Comparison of ENCODE assay signal across 9 cellular contexts in the genomic region with DNA sequence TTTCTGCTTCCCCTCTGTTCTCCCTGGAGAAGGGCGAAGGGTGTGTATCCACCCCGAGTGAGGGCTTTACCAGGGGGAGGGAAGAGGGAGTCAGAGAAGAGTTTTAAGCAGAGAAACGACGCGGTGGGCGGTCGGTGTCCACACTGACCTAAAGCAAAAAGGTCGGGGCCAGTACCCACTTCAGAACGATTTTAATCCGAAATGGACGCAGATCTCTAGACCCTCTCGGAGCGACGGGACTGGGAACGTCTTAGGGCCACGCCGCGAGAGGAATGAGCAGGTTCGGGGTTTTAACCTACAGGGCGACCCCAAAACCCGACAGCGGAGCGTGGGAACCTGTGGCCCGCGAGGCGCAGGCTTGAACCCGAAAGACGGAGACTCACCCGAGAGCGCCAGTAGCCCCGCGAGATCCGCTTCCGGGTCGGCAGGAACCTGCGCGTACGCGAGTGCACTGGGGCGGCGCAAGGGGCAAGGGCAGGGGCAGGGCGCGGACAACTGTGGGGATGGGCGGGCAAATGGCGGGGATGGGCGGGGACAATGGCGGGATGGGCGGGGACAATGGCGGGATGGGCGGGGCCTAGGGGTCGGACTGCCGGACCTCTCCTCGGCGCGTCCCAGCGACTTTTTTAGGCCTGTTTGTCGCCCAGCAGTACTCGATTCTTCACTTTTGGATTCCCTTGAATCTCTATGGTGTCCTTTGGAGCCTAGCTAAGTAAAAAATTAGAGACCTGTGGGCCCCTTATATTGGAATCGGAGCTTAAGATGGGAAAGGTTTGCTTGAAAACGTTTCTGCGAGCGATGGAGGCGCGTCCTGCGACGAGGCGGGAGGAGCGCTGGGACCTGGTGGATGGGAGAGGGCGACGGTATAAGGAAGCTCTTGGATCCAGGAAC. TPM values are rescaled to one million over a fixed set of nuclear protein-coding genes. Genes with fewer than 3 reads are reported as not detected.
DNase-seq lines count a peak whose midpoint lies in the region; ATAC-seq, FAIRE-seq and TF ChIP-seq lines count a peak whose summit lies in the region.
"Had no signal": no experiment of that assay in that cellular context is flagged by ENCODE, and none has a peak within 500 bp of the region (broad histone marks: within the 10 kb centered on the region; RNA-seq: fewer than 3 reads in every experiment).

A gene (minus strand): TSS at position 423 of the 891 bp plus-strand sequence. CDS start 3,323 bp downstream, outside the sequence.

- H3K4me2 ChIP-seq in neural progenitor cell, result peak within 1 kb of the TSS; percentile 82

- peaks cover 45% of the 10 kb centered on the region for H3K9me3 Mint-ChIP-seq in neural progenitor cell

- H3K36me3 Mint-ChIP-seq in neural progenitor cell, result peaks cover 27% of the 10 kb centered on the region

- no peaks in the 10 kb centered on the region for H4K20me1 ChIP-seq in neural progenitor cell (ENCODE audit: low read depth)

- peak; percentile 6 for DNase-seq in GM06990 (ENCODE audit: extremely low read depth, insufficient read length)
- peak; percentile 59 to 84 (median 84) for DNase-seq in Peyer's patch
- peak; percentile 81 for DNase-seq in activated naive CD4-positive, alpha-beta T cell treated with Interleukin-2 at 50 U/mL for 16 hours
- DNase-seq in frontal cortex (ENCODE audit: low spot score in 2 of 2), result peak; percentile 79 to 89
- peak; percentile 83 for DNase-seq in neural progenitor cell (ENCODE audit: low spot score)
- peak; percentile 29 to 85 (median 75) for DNase-seq in stimulated activated naive CD4-positive, alpha-beta T cell (lab: John Stamatoyannopoulos, UW)
- no peak for DNase-seq in NCI-H2081 (lab: John Stamatoyannopoulos, UW)

- no peak for TF ChIP-seq CTCF in GM06990 (IDR thresholded peaks at IDR 0.05; ENCODE audit: insufficient read depth, low read length, poor library complexity, severe bottlenecking)
- no peak for TF ChIP-seq CTCF in Peyer's patch (IDR thresholded peaks at IDR 0.05)
- TF ChIP-seq CTCF in neural progenitor cell (IDR thresholded peaks at IDR 0.05), result no peak

- no peaks in the 10 kb centered on the region for H3K27me3 Mint-ChIP-seq in neural progenitor cell (ENCODE audit: insufficient read depth, low read depth)

- H3K4me3 Mint-ChIP-seq in neural progenitor cell, result peak within 1 kb of the TSS; percentile 88

- H3K9me3 ChIP-seq in Peyer's patch (peaks cover 0 to 18% (median 6%) of the 10 kb centered on the region in 4 donors), neural progenitor cell (ENCODE audit: low read depth) (peaks cover under 1% of the 10 kb centered on the region)

- H3K4me3 ChIP-seq in GM06990 (replicated peaks; ENCODE audit: low read depth, low read length) (no peak within 1 kb of the TSS; the same call in 1 of the 2 replicates), Peyer's patch (peak within 1 kb of the TSS; percentile 48 to 68 (median 56)), neural progenitor cell (peak within 1 kb of the TSS; percentile 89)
- H3K4me3 ChIP-seq: SK-N-MC had no signal

- H3K27ac ChIP-seq in Peyer's patch (peak within 1 kb of the TSS in 3 of 4 donors; percentile 59 to 79 (median 60)), neural progenitor cell (no peak within 1 kb of the TSS)
- H3K27ac ChIP-seq: SK-N-MC had no signal

- no peak for FAIRE-seq in frontal cortex (lab: Jason Lieb, UNC)

- H3K79me2 ChIP-seq in neural progenitor cell (ENCODE audit: low read depth), result peaks cover 17% of the 10 kb centered on the region

- H3K9ac ChIP-seq in neural progenitor cell, result peak within 1 kb of the TSS; percentile 53

- no peak for TF ChIP-seq POLR2A in Peyer's patch (IDR thresholded peaks at IDR 0.05)

- no peaks in the 10 kb centered on the region for H3K27me3 ChIP-seq in GM06990 (replicated peaks; ENCODE audit: control insufficient read depth, insufficient read depth, low read length)
- no peaks in the 10 kb centered on the region for H3K27me3 ChIP-seq in Peyer's patch
- no peaks in the 10 kb centered on the region for H3K27me3 ChIP-seq in neural progenitor cell

- H3K4me1 ChIP-seq in Peyer's patch, result no peaks in the 10 kb centered on the region
- peaks cover 6% of the 10 kb centered on the region for H3K4me1 ChIP-seq in neural progenitor cell

- H3K36me3 ChIP-seq in GM06990 (ENCODE audit: control insufficient read depth, insufficient read depth, low read length) (no peaks in the 10 kb centered on the region), Peyer's patch (peaks cover 0 to 29% (median 0%) of the 10 kb centered on the region in 3 donors), neural progenitor cell (peaks cover 32% of the 10 kb centered on the region)

- H3F3A ChIP-seq in neural progenitor cell (ENCODE audit: low read depth), result peaks cover 5% of the 10 kb centered on the region

- H3K4me1 Mint-ChIP-seq in neural progenitor cell, result no peaks in the 10 kb centered on the region

- ATAC-seq in HG03280 (IDR thresholded peaks at IDR 0.05; ENCODE audit: unreplicated experiment), result no peak

- H3K27ac Mint-ChIP-seq in neural progenitor cell, result no peak within 1 kb of the TSS

- peak within 1 kb of the TSS; percentile 93 for H2AFZ ChIP-seq in neural progenitor cell (replicated peaks)

RNA-seq across cellular contexts. Expression of the gene that starts here (rescaled TPM):
- total RNA-seq in Peyer's patch (10 to 100 TPM in 2 of 4 donors, 1 to 10 TPM in 2; 2.8 to 13.2 (median 7.2) TPM), frontal cortex (35.5 TPM), neural progenitor cell (ENCODE audit: low replicate concordance) (70.4 and 85.7 TPM in 2 replicates)

Comparison
In these comparisons a context has a peak if more than half of its experiments do, and no peak if none do; other contexts are left out.
1. DNase-seq: peak in GM06990 (single experiment), Peyer's patch (3 of 3), activated naive CD4-positive, alpha-beta T cell treated with Interleukin-2 at 50 U/mL for 16 hours (single experiment), frontal cortex (2 of 2), neural progenitor cell (single experiment) and stimulated activated naive CD4-positive, alpha-beta T cell (6 of 6); none in NCI-H2081 (0 of 2).